ENCODE assay signal across 12 cellular contexts in genomic region chr6:7978736-7979135, GRCh38.
DNase-seq lines count a peak whose midpoint lies in the region; ATAC-seq and TF ChIP-seq lines count a peak whose summit lies in the region.
"Had no signal": no experiment of that assay in that cellular context is flagged by ENCODE, and none has a peak within 500 bp of the region (broad histone marks: within the 10 kb centered on the region; RNA-seq: fewer than 3 reads in every experiment).

No MANE protein-coding gene starts in this region.

- TF ChIP-seq CTCF in retinal pigment epithelial cell (conservative IDR thresholded peaks at IDR 0.05; ENCODE audit: low read depth, low read length): no peak

- DNase-seq in NCI-H226 (peak; percentile 23), retinal pigment epithelial cell (ENCODE audit: low read depth) (peak; percentile 82), RPMI8226 (no peak), left cardiac atrium (no peak)
- DNase-seq: activated T-cell treated with anti-CD3 and anti-CD28 coated beads, Interleukin-2, amount 50 U/mL, for 4 hours; foreskin fibroblast; NCI-H510A treated with DMSO at 0.1 percent for 48 hours had no signal

- intact Hi-C loops in left cardiac atrium (cut with DNase I): no loop called here

- H3K4me3 ChIP-seq in retinal pigment epithelial cell (ENCODE audit: low read length): no peak overlapping the region

- ATAC-seq in GM19035 (IDR thresholded peaks at IDR 0.05; ENCODE audit: unreplicated experiment) (peak; percentile 76), HG03103 (IDR thresholded peaks at IDR 0.05; ENCODE audit: low read depth, unreplicated experiment) (peak; percentile 77), left cardiac atrium (no peak), HG02763 (IDR thresholded peaks at IDR 0.05; ENCODE audit: unreplicated experiment) (no peak)
- ATAC-seq: activated T-cell treated with anti-CD3 and anti-CD28 coated beads, Interleukin-2, amount 50 U/mL, for 4 hours; HepG2; sciatic nerve had no signal

Comparison
In these comparisons a context has a peak if more than half of its experiments do, and no peak if none do; other contexts are left out.
1. ATAC-seq: peak in GM19035 (single experiment) and HG03103 (single experiment); none in left cardiac atrium (0 of 2) and HG02763 (single experiment).
2. DNase-seq: peak in NCI-H226 (single experiment) and retinal pigment epithelial cell (single experiment); none in RPMI8226 (single experiment) and left cardiac atrium (single experiment).